ENCODE assay signal across 1 cellular context in genomic region chr2:120293991-120294329, GRCh38.
A peak's percentile ranks its signal among the peaks of the same experiment; 100 is the strongest.
TF ChIP-seq lines count a peak whose summit lies in the region.

No MANE protein-coding gene starts in this region.

TF ChIP-seq in GM12878, 131 proteins besides CTCF, POLR2A, EP300 and RAD21 (continued from another document):
- TF ChIP-seq ZNF592 (IDR thresholded peaks at IDR 0.05) (no peak), PRDM15 (CRISPR knock-in tag; IDR thresholded peaks at IDR 0.05) (no peak), PBX3 (IDR thresholded peaks at IDR 0.05; ENCODE audit: insufficient replicate concordance, low read depth, low read length) (peak; percentile 92), PKNOX1 (IDR thresholded peaks at IDR 0.05) (peak; percentile 96), PAX8 (IDR thresholded peaks at IDR 0.05) (no peak), BHLHE40 (IDR thresholded peaks at IDR 0.05; ENCODE audit: borderline replicate concordance in 1 of 2, low read depth in 2 of 2, low read length in 1 of 2) (peak in 1 of 2 experiments; percentile 5; a peak in 1 of 4 replicates), FOS (IDR thresholded peaks at IDR 0.05; ENCODE audit: borderline replicate concordance, extremely low read depth, insufficient read length) (no peak), RUNX3 (IDR thresholded peaks at IDR 0.05; ENCODE audit: low read length) (peak; percentile 40; the same call in 1 of the 2 replicates), CREB1 (IDR thresholded peaks at IDR 0.05; ENCODE audit: low read depth) (peak; percentile 53; the same call in 1 of the 2 replicates), PAX5 (IDR thresholded peaks at IDR 0.05; ENCODE audit: borderline replicate concordance, low read depth, low read length) (peak; percentile 87), ZBED1 (IDR thresholded peaks at IDR 0.05; ENCODE audit: borderline replicate concordance) (no peak), IKZF2 (IDR thresholded peaks at IDR 0.05) (no peak)
